Comparison of ENCODE assay signal across 1 cellular context in genomic region chr12:102417055-102417454, GRCh38.
TF ChIP-seq lines count a peak whose summit lies in the region.

No MANE protein-coding gene starts in this region.

TF ChIP-seq in HepG2, 621 proteins besides CTCF, POLR2A, EP300 and RAD21 (continued from another document and continues in another):
- TF ChIP-seq ZKSCAN1 (IDR thresholded peaks at IDR 0.05; ENCODE audit: low read length), result no peak
- no peak for TF ChIP-seq ZNF646 (CRISPR knock-in tag; IDR thresholded peaks at IDR 0.05)
- TF ChIP-seq, protein P1, sequence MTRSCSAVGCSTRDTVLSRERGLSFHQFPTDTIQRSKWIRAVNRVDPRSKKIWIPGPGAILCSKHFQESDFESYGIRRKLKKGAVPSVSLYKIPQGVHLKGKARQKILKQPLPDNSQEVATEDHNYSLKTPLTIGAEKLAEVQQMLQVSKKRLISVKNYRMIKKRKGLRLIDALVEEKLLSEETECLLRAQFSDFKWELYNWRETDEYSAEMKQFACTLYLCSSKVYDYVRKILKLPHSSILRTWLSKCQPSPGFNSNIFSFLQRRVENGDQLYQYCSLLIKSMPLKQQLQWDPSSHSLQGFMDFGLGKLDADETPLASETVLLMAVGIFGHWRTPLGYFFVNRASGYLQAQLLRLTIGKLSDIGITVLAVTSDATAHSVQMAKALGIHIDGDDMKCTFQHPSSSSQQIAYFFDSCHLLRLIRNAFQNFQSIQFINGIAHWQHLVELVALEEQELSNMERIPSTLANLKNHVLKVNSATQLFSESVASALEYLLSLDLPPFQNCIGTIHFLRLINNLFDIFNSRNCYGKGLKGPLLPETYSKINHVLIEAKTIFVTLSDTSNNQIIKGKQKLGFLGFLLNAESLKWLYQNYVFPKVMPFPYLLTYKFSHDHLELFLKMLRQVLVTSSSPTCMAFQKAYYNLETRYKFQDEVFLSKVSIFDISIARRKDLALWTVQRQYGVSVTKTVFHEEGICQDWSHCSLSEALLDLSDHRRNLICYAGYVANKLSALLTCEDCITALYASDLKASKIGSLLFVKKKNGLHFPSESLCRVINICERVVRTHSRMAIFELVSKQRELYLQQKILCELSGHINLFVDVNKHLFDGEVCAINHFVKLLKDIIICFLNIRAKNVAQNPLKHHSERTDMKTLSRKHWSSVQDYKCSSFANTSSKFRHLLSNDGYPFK (CRISPR knock-in tag; IDR thresholded peaks at IDR 0.05; ENCODE audit: borderline replicate concordance), result no peak
- no peak for TF ChIP-seq ZFP82 (CRISPR knock-in tag; IDR thresholded peaks at IDR 0.05; ENCODE audit: borderline replicate concordance)
- TF ChIP-seq HNF1B (CRISPR knock-in tag; IDR thresholded peaks at IDR 0.05), result peak; percentile 79
- no peak for TF ChIP-seq KDM5B (CRISPR knock-in tag; IDR thresholded peaks at IDR 0.05; ENCODE audit: borderline replicate concordance)
- no peak for TF ChIP-seq SATB2 (CRISPR knock-in tag; IDR thresholded peaks at IDR 0.05)
- TF ChIP-seq SRSF9 (IDR thresholded peaks at IDR 0.05; ENCODE audit: borderline replicate concordance, insufficient read depth, low read depth, low read length, poor library complexity, severe bottlenecking), result no peak
- TF ChIP-seq NR2C2 (CRISPR knock-in tag; IDR thresholded peaks at IDR 0.05; ENCODE audit: borderline replicate concordance), result peak; percentile 82
- TF ChIP-seq, protein P2, sequence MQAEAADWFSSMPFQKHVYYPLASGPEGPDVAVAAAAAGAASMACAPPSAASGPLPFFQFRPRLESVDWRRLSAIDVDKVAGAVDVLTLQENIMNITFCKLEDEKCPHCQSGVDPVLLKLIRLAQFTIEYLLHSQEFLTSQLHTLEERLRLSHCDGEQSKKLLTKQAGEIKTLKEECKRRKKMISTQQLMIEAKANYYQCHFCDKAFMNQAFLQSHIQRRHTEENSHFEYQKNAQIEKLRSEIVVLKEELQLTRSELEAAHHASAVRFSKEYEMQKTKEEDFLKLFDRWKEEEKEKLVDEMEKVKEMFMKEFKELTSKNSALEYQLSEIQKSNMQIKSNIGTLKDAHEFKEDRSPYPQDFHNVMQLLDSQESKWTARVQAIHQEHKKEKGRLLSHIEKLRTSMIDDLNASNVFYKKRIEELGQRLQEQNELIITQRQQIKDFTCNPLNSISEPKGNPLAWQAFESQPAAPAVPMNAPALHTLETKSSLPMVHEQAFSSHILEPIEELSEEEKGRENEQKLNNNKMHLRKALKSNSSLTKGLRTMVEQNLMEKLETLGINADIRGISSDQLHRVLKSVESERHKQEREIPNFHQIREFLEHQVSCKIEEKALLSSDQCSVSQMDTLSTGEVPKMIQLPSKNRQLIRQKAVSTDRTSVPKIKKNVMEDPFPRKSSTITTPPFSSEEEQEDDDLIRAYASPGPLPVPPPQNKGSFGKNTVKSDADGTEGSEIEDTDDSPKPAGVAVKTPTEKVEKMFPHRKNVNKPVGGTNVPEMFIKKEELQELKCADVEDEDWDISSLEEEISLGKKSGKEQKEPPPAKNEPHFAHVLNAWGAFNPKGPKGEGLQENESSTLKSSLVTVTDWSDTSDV (CRISPR knock-in tag; IDR thresholded peaks at IDR 0.05), result no peak
- no peak for TF ChIP-seq LRRFIP1 (CRISPR knock-in tag; conservative IDR thresholded peaks at IDR 0.05)
- TF ChIP-seq ZNF232 (CRISPR knock-in tag; IDR thresholded peaks at IDR 0.05; ENCODE audit: borderline replicate concordance), result no peak
- TF ChIP-seq ZUFSP (CRISPR knock-in tag; IDR thresholded peaks at IDR 0.05; ENCODE audit: borderline replicate concordance), result no peak
- TF ChIP-seq, protein P3, sequence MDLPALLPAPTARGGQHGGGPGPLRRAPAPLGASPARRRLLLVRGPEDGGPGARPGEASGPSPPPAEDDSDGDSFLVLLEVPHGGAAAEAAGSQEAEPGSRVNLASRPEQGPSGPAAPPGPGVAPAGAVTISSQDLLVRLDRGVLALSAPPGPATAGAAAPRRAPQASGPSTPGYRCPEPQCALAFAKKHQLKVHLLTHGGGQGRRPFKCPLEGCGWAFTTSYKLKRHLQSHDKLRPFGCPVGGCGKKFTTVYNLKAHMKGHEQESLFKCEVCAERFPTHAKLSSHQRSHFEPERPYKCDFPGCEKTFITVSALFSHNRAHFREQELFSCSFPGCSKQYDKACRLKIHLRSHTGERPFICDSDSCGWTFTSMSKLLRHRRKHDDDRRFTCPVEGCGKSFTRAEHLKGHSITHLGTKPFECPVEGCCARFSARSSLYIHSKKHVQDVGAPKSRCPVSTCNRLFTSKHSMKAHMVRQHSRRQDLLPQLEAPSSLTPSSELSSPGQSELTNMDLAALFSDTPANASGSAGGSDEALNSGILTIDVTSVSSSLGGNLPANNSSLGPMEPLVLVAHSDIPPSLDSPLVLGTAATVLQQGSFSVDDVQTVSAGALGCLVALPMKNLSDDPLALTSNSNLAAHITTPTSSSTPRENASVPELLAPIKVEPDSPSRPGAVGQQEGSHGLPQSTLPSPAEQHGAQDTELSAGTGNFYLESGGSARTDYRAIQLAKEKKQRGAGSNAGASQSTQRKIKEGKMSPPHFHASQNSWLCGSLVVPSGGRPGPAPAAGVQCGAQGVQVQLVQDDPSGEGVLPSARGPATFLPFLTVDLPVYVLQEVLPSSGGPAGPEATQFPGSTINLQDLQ (CRISPR knock-in tag; IDR thresholded peaks at IDR 0.05), result no peak
- TF ChIP-seq RAD51 (IDR thresholded peaks at IDR 0.05; ENCODE audit: borderline replicate concordance), result no peak
- TF ChIP-seq ZMYM4 (CRISPR knock-in tag; IDR thresholded peaks at IDR 0.05), result peak; percentile 69
- TF ChIP-seq ZNF709 (CRISPR knock-in tag; IDR thresholded peaks at IDR 0.05), result no peak
- peak; percentile 71; the same call in 1 of the 2 replicates for TF ChIP-seq RXRA (CRISPR knock-in tag; IDR thresholded peaks at IDR 0.05)
- no peak for TF ChIP-seq NONO (IDR thresholded peaks at IDR 0.05)
- TF ChIP-seq NONO (CRISPR knock-in tag; conservative IDR thresholded peaks at IDR 0.05), result no peak
- no peak for TF ChIP-seq KDM5A (IDR thresholded peaks at IDR 0.05; ENCODE audit: borderline replicate concordance, low read length)
- no peak for TF ChIP-seq CREBL2 (CRISPR knock-in tag; IDR thresholded peaks at IDR 0.05; ENCODE audit: borderline replicate concordance)
- no peak for TF ChIP-seq IKZF1 (IDR thresholded peaks at IDR 0.05)
- no peak for TF ChIP-seq SRSF1 (optimal IDR thresholded peaks at IDR 0.05; ENCODE audit: low read depth, low read length)
- no peak for TF ChIP-seq CHD4 (IDR thresholded peaks at IDR 0.05; ENCODE audit: borderline replicate concordance, low read length)
- TF ChIP-seq FOXA1 (IDR thresholded peaks at IDR 0.05), result no peak
- TF ChIP-seq FOXA1 (CRISPR knock-in tag; IDR thresholded peaks at IDR 0.05), result no peak
- TF ChIP-seq FOXC1 (CRISPR knock-in tag; IDR thresholded peaks at IDR 0.05; ENCODE audit: borderline replicate concordance), result no peak
- TF ChIP-seq, protein P4, sequence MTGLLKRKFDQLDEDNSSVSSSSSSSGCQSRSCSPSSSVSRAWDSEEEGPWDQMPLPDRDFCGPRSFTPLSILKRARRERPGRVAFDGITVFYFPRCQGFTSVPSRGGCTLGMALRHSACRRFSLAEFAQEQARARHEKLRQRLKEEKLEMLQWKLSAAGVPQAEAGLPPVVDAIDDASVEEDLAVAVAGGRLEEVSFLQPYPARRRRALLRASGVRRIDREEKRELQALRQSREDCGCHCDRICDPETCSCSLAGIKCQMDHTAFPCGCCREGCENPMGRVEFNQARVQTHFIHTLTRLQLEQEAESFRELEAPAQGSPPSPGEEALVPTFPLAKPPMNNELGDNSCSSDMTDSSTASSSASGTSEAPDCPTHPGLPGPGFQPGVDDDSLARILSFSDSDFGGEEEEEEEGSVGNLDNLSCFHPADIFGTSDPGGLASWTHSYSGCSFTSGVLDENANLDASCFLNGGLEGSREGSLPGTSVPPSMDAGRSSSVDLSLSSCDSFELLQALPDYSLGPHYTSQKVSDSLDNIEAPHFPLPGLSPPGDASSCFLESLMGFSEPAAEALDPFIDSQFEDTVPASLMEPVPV (CRISPR knock-in tag; IDR thresholded peaks at IDR 0.05), result no peak
- peak; percentile 73; the same call in 1 of the 2 replicates for TF ChIP-seq ETV5 (CRISPR knock-in tag; IDR thresholded peaks at IDR 0.05; ENCODE audit: borderline replicate concordance)
- no peak for TF ChIP-seq SP2 (CRISPR knock-in tag; IDR thresholded peaks at IDR 0.05)
- TF ChIP-seq HMG20B (CRISPR knock-in tag; conservative IDR thresholded peaks at IDR 0.05), result 0 out of 2 replicates have a peak, but pooled peaks have one; percentile 19
- peak; percentile 46; the same call in 1 of the 2 replicates for TF ChIP-seq ESRRA (CRISPR knock-in tag; IDR thresholded peaks at IDR 0.05; ENCODE audit: low read depth)
- TF ChIP-seq TEF (CRISPR knock-in tag; IDR thresholded peaks at IDR 0.05), result no peak
